1 cellular context compared by ENCODE assay signal in the genomic region with DNA sequence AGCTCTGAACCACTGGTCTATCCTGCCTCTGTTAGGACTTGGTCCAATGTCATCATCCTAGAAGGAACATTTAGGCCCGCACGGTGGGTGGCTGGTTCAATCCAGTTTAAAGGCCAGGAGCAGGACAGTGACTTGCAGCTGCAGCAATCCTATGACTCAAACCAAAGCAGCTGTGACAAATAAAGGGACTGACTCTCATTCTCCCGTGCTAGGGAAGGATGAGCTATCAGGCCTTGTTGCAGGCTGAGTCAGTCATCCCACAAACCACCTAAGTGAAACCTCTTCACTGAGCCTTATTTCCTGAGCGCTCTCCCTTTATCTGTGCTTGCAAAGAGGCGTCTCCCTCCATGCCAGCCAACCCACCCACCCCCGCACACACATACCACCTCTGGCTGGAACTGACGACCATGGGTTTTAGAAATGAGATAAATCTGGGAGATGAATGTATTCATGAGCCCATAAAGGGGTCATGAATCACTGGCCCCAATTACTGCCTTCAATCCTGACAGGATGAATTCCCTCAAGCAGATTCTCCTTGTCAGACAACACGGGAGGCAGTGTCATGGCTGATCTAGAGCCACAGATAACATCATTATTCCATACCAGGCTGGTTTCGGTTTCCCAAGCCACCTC.
TF ChIP-seq lines count a peak whose summit lies in the region.

No MANE protein-coding gene starts in this region.

TF ChIP-seq in HEK293, 187 proteins besides CTCF, POLR2A, EP300 and RAD21 (continued from another document):
- TF ChIP-seq EGR2 (tag by site-specific recombination; IDR thresholded peaks at IDR 0.05; ENCODE audit: low read depth) (peak; percentile 76), SP7 (tag by site-specific recombination; IDR thresholded peaks at IDR 0.05) (peak; percentile 84; the same call in 1 of the 2 replicates), ZFP37 (tag by site-specific recombination; IDR thresholded peaks at IDR 0.05) (0 out of 2 replicates have a peak, but pooled peaks have one; percentile 27)
